ENCODE assay signal across 10 cellular contexts in genomic region chr7:11193131-11193867, GRCh38.
A peak's percentile ranks its signal among the peaks of the same experiment; 100 is the strongest.
DNase-seq lines count a peak whose midpoint lies in the region; ATAC-seq and TF ChIP-seq lines count a peak whose summit lies in the region.
"Had no signal": no experiment of that assay in that cellular context is flagged by ENCODE, and none has a peak within 500 bp of the region (broad histone marks: within the 10 kb centered on the region; RNA-seq: fewer than 3 reads in every experiment).

No MANE protein-coding gene starts in this region.

- no peaks in the 10 kb centered on the region for H3K27me3 ChIP-seq in WERI-Rb-1 (ENCODE audit: insufficient read depth, low read depth, severe bottlenecking)
- H3K27me3 ChIP-seq: SJSA1 had no signal

- H3K4me3 ChIP-seq in WERI-Rb-1 (ENCODE audit: low read depth, low read length) = no peak overlapping the region
- H3K4me3 ChIP-seq: GM12878, SJSA1 had no signal

- ATAC-seq in GM19467 (IDR thresholded peaks at IDR 0.05; ENCODE audit: unreplicated experiment) (no peak), HG03521 (IDR thresholded peaks at IDR 0.05; ENCODE audit: unreplicated experiment) (no peak)
- ATAC-seq: GM12878 had no signal

- peaks cover 0 to 7% (median 0%) of the 10 kb centered on the region in 3 donors for H3K27me3 Mint-ChIP-seq in CD14-positive monocyte (ENCODE audit: low read depth in 3 of 3)
- peaks cover 2% of the 10 kb centered on the region for H3K27me3 Mint-ChIP-seq in endothelial cell (ENCODE audit: unreplicated experiment)

- intact Hi-C loops in CD14-positive monocyte (cut with micrococcal nuclease) = no loop called here

- peak overlapping the region; percentile 4 to 79 for H3K4me3 Mint-ChIP-seq in CD14-positive monocyte
- H3K4me3 Mint-ChIP-seq in endothelial cell (ENCODE audit: unreplicated experiment) = peak overlapping the region; percentile 72

- DNase-seq in CD14-positive monocyte (ENCODE audit: low spot score) (no peak), NCI-H2107 treated with DMSO at 0.1 percent for 48 hours (lab: John Stamatoyannopoulos, UW; ENCODE audit: unreplicated experiment) (peak; percentile 76), endothelial cell (ENCODE audit: low spot score) (peak; percentile 12), myocyte (ENCODE audit: low read depth) (peak; percentile 51), NCI-H2171 treated with DMSO at 0.1 percent for 48 hours (lab: John Stamatoyannopoulos, UW) (no peak), WERI-Rb-1 (no peak)

- H3K4me1 Mint-ChIP-seq in CD14-positive monocyte = peaks cover 13% of the 10 kb centered on the region
- H3K4me1 Mint-ChIP-seq in endothelial cell (ENCODE audit: unreplicated experiment) = peaks cover 18% of the 10 kb centered on the region

- peak overlapping the region in 1 of 7 donors; percentile 16 for H3K27ac Mint-ChIP-seq in CD14-positive monocyte
- no peak overlapping the region for H3K27ac Mint-ChIP-seq in endothelial cell (ENCODE audit: unreplicated experiment)

- no peak for TF ChIP-seq CTCF in CD14-positive monocyte (IDR thresholded peaks at IDR 0.05)
- TF ChIP-seq CTCF in endothelial cell (IDR thresholded peaks at IDR 0.05; ENCODE audit: unreplicated experiment) = no peak
- no peak for TF ChIP-seq CTCF in WERI-Rb-1 (IDR thresholded peaks at IDR 0.05; ENCODE audit: low read depth, low read length)

- peaks cover 0 to 10% (median 0%) of the 10 kb centered on the region in 7 donors for H3K9me3 Mint-ChIP-seq in CD14-positive monocyte
- no peaks in the 10 kb centered on the region for H3K9me3 Mint-ChIP-seq in endothelial cell (ENCODE audit: unreplicated experiment)

- H3K36me3 ChIP-seq in WERI-Rb-1 = no peaks in the 10 kb centered on the region
- H3K36me3 ChIP-seq: SJSA1 had no signal

- H3K36me3 Mint-ChIP-seq in CD14-positive monocyte = no peaks in the 10 kb centered on the region
- H3K36me3 Mint-ChIP-seq in endothelial cell (ENCODE audit: low read depth, unreplicated experiment) = no peaks in the 10 kb centered on the region

- H3K9me3 ChIP-seq in WERI-Rb-1 (ENCODE audit: severe bottlenecking) = no peaks in the 10 kb centered on the region
- H3K9me3 ChIP-seq: SJSA1 had no signal

- H3K27ac ChIP-seq in WERI-Rb-1 = no peak overlapping the region
- H3K27ac ChIP-seq: SJSA1 had no signal

Comparison
In these comparisons a context has a peak if more than half of its experiments do, and no peak if none do; other contexts are left out.
1. DNase-seq: peak in NCI-H2107 treated with DMSO at 0.1 percent for 48 hours (single experiment), endothelial cell (single experiment) and myocyte (single experiment); none in CD14-positive monocyte (single experiment), NCI-H2171 treated with DMSO at 0.1 percent for 48 hours (single experiment) and WERI-Rb-1 (single experiment).